ENCODE assay signal across 20 cellular contexts in the genomic region with DNA sequence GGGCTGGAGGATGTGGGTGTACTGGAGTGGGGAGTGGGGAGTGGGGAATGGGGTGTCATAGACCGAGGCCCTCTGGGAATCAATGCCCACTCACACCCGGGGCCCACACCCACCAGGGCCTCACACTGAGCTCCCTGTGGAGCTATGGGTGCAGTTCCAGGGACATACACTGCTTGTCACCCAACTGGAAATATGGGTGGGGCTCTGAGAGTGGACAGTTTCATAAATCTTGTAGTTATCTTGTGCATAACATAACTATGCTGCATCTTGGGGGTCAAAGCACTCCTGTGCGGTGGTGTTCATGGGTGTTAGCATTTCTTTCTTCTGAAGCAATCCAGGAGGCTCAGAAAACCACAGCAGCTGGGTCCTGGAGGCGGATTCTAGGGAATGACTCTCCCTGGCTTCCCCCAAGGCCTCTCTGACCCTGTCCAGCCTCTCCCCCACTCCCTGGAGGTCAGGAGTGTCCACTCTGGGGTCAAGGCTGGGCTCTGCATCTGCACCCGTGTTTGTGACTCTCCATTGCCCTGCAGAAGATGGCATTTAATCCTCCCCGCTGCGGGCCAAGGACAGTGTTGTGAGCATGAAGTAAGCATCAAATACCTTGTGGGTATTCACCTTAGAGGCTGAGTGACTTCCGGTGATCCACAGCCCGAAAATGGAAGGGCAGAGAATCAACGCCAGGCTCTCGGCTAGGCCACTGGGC.
"Had no signal": no experiment of that assay in that cellular context is flagged by ENCODE, and none has a peak within 500 bp of the region (broad histone marks: within the 10 kb centered on the region; RNA-seq: fewer than 3 reads in every experiment).

No MANE protein-coding gene starts in this region.

- FAIRE-seq: colon had no signal

- H3K27ac ChIP-seq: esophagus squamous epithelium, gastroesophageal sphincter, parathyroid adenoma, psoas muscle, right lobe of liver, stomach, thoracic aorta, transverse colon had no signal

- H3K27me3 ChIP-seq: gastroesophageal sphincter, right lobe of liver, stomach, transverse colon had no signal

- H3K4me1 ChIP-seq: parathyroid adenoma, psoas muscle had no signal

- H3K9ac ChIP-seq: parathyroid adenoma had no signal

- H3K36me3 ChIP-seq: esophagus squamous epithelium, gastroesophageal sphincter, right lobe of liver, stomach, thoracic aorta, transverse colon had no signal

- H3K9me3 ChIP-seq: esophagus squamous epithelium, gastroesophageal sphincter, psoas muscle, right lobe of liver, stomach, thoracic aorta, transverse colon had no signal

- DNase-seq: cerebellar nuclear complex; effector memory CD8-positive, alpha-beta T cell; esophagus squamous epithelium; foreskin fibroblast; kidney glomerular epithelial cell; natural killer cell; occipital lobe; retina; right lobe of liver; stimulated activated CD4-positive, alpha-beta T cell treated with anti-CD3 and anti-CD28 coated beads, Interleukin-2, amount 100 ng/mL, for 24 hours; stimulated activated CD4-positive, alpha-beta T cell treated with anti-CD3 and anti-CD28 coated beads, Interleukin-4, amount 100 ng/mL, for 4 hours; stimulated activated naive B cell treated with anti-CD40 and anti-IgM and Interleukin-4, amounts not matched to agents 10 μg/mL and 1 μg/mL and 100 μg/mL, for 72 hours; stomach; substantia nigra; transverse colon had no signal

- ATAC-seq: effector memory CD8-positive, alpha-beta T cell; gastroesophageal sphincter; natural killer cell; psoas muscle; right lobe of liver; stimulated activated naive B cell treated with anti-CD40 and anti-IgM and Interleukin-4, amounts not matched to agents 10 μg/mL and 1 μg/mL and 100 μg/mL, for 72 hours had no signal

- H3K4me3 ChIP-seq: esophagus squamous epithelium, gastroesophageal sphincter, psoas muscle, right lobe of liver, stomach, thoracic aorta, transverse colon had no signal
